In the genomic region with DNA sequence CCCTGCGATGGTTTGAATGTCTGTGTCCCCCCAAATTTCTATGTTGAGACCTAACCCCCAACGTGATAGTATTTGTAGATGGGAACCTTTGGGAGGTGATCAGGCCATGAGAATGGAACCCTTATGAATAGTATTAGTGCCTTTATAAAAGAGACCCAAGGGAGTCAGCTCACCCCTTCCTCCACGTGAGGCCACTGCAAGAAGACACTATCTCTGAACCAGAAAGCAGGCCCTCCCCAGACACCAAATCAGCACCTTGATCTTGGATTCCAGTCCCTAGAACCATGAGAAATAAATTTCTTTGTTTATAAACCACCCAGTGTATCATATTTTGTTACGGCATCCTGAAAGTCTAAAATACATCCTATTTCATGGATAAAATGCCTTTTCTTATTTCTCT, we compare ENCODE assay signal across 16 cellular contexts.
A peak's percentile ranks its signal among the peaks of the same experiment; 100 is the strongest.
DNase-seq lines count a peak whose midpoint lies in the region; ATAC-seq and TF ChIP-seq lines count a peak whose summit lies in the region.
"Had no signal": no experiment of that assay in that cellular context is flagged by ENCODE, and none has a peak within 500 bp of the region (broad histone marks: within the 10 kb centered on the region; RNA-seq: fewer than 3 reads in every experiment).

No MANE protein-coding gene starts in this region.

- TF ChIP-seq EP300 in esophagus muscularis mucosa (IDR thresholded peaks at IDR 0.05), result no peak

- 0 out of 2 replicates have a peak overlapping the region, but pooled peaks have one; percentile 96 for H2AFZ ChIP-seq in MM.1S (ENCODE audit: low read length)

- TF ChIP-seq POLR2A in esophagus muscularis mucosa (IDR thresholded peaks at IDR 0.05; ENCODE audit: low read depth), result no peak

- CTCF ChIA-PET in Caco-2 (lab: Charles Lee), result no interaction called here

- no peak for DNase-seq in MM.1S
- no peak for DNase-seq in naive thymus-derived CD8-positive, alpha-beta T cell
- no peak for DNase-seq in Caco-2
- no peak for DNase-seq in esophagus muscularis mucosa (ENCODE audit: extremely low spot score)
- DNase-seq in D341Med (ENCODE audit: low spot score), result no peak
- DNase-seq: activated T-cell treated with anti-CD3 and anti-CD28 coated beads for 4 hours, body of pancreas, foreskin keratinocyte, NCI-H2081 treated with DMSO at 0.1 percent for 48 hours, occipital lobe, SHP77 had no signal

- ATAC-seq in naive thymus-derived CD8-positive, alpha-beta T cell, result no peak
- no peak for ATAC-seq in GM21447 (IDR thresholded peaks at IDR 0.05; ENCODE audit: unreplicated experiment)
- ATAC-seq: body of pancreas, foreskin keratinocyte had no signal

- H3K4me1 ChIP-seq in BLaER1 treated with 17β-estradiol and CSF1 and Interleukin-3, amounts not matched to agents 10 nM and 100 nM, result peaks cover 59 to 74% (median 68%) of the 10 kb centered on the region in 10 experiments
- H3K4me1 ChIP-seq in MM.1S (ENCODE audit: low read length), result peaks cover 28% of the 10 kb centered on the region
- H3K4me1 ChIP-seq in Caco-2, result peaks cover 13% of the 10 kb centered on the region; the same call in 1 of the 2 replicates
- H3K4me1 ChIP-seq in esophagus muscularis mucosa, result peaks cover 5 to 27% (median 9%) of the 10 kb centered on the region in 4 donors
- H3K4me1 ChIP-seq: foreskin keratinocyte had no signal

- H3F3A ChIP-seq in MM.1S (ENCODE audit: insufficient read depth, low read length), result peaks cover 32% of the 10 kb centered on the region

- TF ChIP-seq CTCF in MM.1S (IDR thresholded peaks at IDR 0.05; ENCODE audit: low read length) (no peak), Caco-2 (IDR thresholded peaks at IDR 0.05; ENCODE audit: insufficient read depth in 1 of 2, low read depth in 1 of 2, low read length in 1 of 2, severe bottlenecking in 1 of 2, unreplicated experiment in 1 of 2) (no peak), esophagus muscularis mucosa (IDR thresholded peaks at IDR 0.05) (no peak)

- H3K27me3 Mint-ChIP-seq in activated naive CD8-positive, alpha-beta T cell, result no peaks in the 10 kb centered on the region
- no peaks in the 10 kb centered on the region for H3K27me3 Mint-ChIP-seq in naive thymus-derived CD8-positive, alpha-beta T cell
- H3K27me3 Mint-ChIP-seq in Caco-2 (ENCODE audit: insufficient read depth, unreplicated experiment), result no peaks in the 10 kb centered on the region

- no peaks in the 10 kb centered on the region for H3K9me3 Mint-ChIP-seq in activated naive CD8-positive, alpha-beta T cell (ENCODE audit: low read depth)
- H3K9me3 Mint-ChIP-seq in naive thymus-derived CD8-positive, alpha-beta T cell, result no peaks in the 10 kb centered on the region
- peaks cover 12% of the 10 kb centered on the region for H3K9me3 Mint-ChIP-seq in Caco-2 (ENCODE audit: unreplicated experiment)

- H3K36me3 Mint-ChIP-seq in activated naive CD8-positive, alpha-beta T cell, result no peaks in the 10 kb centered on the region
- H3K36me3 Mint-ChIP-seq in naive thymus-derived CD8-positive, alpha-beta T cell, result no peaks in the 10 kb centered on the region
- H3K36me3 Mint-ChIP-seq in Caco-2 (ENCODE audit: insufficient read depth, unreplicated experiment), result no peaks in the 10 kb centered on the region

- intact Hi-C loops in Caco-2 (cut with micrococcal nuclease; ENCODE audit: unreplicated experiment), result no loop called here
- intact Hi-C loops in esophagus muscularis mucosa (cut with DNase I), result no loop called here

- peak overlapping the region in 3 of 11 experiments; percentile 19 to 87 (median 85); a peak in 4 of 22 replicates for H3K9ac ChIP-seq in BLaER1 treated with 17β-estradiol and CSF1 and Interleukin-3, amounts not matched to agents 10 nM and 100 nM
- H3K9ac ChIP-seq in MM.1S (ENCODE audit: low read length), result 0 out of 2 replicates have a peak overlapping the region, but pooled peaks have one; percentile 90

- peak overlapping the region; percentile 80 for H3K4me3 Mint-ChIP-seq in activated naive CD8-positive, alpha-beta T cell
- peak overlapping the region in 2 of 10 donors; percentile 30 to 81 for H3K4me3 Mint-ChIP-seq in naive thymus-derived CD8-positive, alpha-beta T cell
- H3K4me3 Mint-ChIP-seq in Caco-2 (ENCODE audit: unreplicated experiment), result no peak overlapping the region

- no peaks in the 10 kb centered on the region for H3K27me3 ChIP-seq in BLaER1 treated with 17β-estradiol and CSF1 and Interleukin-3, amounts not matched to agents 10 nM and 100 nM
- H3K27me3 ChIP-seq in MM.1S (replicated peaks; ENCODE audit: insufficient read depth, low read length) (no peaks in the 10 kb centered on the region), Caco-2 (replicated peaks; ENCODE audit: control insufficient read depth, insufficient read depth, low read length) (no peaks in the 10 kb centered on the region), esophagus muscularis mucosa (no peaks in the 10 kb centered on the region)
- H3K27me3 ChIP-seq: body of pancreas, foreskin keratinocyte had no signal

- WGBS in esophagus muscularis mucosa, result 88% methylated on average over 4 of the region's 4 CpGs

- POLR2A ChIA-PET in naive thymus-derived CD8-positive, alpha-beta T cell (lab: Charles Lee), result interaction anchor here (4.7 kb wide), 1 partner anchor 8 kb away, joined by 86 read pairs; no protein-coding TSS in a partner anchor
- POLR2A ChIA-PET in Caco-2 (lab: Charles Lee), result no interaction called here

- H3K9me3 ChIP-seq in BLaER1 treated with 17β-estradiol and CSF1 and Interleukin-3, amounts not matched to agents 10 nM and 100 nM (replicated peaks in 1 of 11), result peaks cover 0 to 8% (median 0%) of the 10 kb centered on the region in 11 experiments; a peak in 4 of 22 replicates
- H3K9me3 ChIP-seq in MM.1S (replicated peaks; ENCODE audit: insufficient read depth, low read length) (no peaks in the 10 kb centered on the region), Caco-2 (no peaks in the 10 kb centered on the region), esophagus muscularis mucosa (no peaks in the 10 kb centered on the region)
- H3K9me3 ChIP-seq: body of pancreas had no signal

- no TSS peak for BruUV-seq in Caco-2 (replicated peaks; lab: Mats Ljungman, UMichigan)

- no peaks in the 10 kb centered on the region for H3K9me2 ChIP-seq in MM.1S (replicated peaks; ENCODE audit: insufficient read depth, low read length)

- H4K20me1 ChIP-seq in BLaER1 treated with 17β-estradiol and CSF1 and Interleukin-3, amounts not matched to agents 10 nM and 100 nM, result no peaks in the 10 kb centered on the region
- no peaks in the 10 kb centered on the region for H4K20me1 ChIP-seq in MM.1S (ENCODE audit: insufficient read depth, low read length)

- H3K4me1 Mint-ChIP-seq in activated naive CD8-positive, alpha-beta T cell (ENCODE audit: low read depth), result peaks cover 37% of the 10 kb centered on the region
- H3K4me1 Mint-ChIP-seq in naive thymus-derived CD8-positive, alpha-beta T cell, result peaks cover 22 to 52% (median 33%) of the 10 kb centered on the region in 4 donors
- H3K4me1 Mint-ChIP-seq in Caco-2 (ENCODE audit: low read depth, unreplicated experiment), result peaks cover 20% of the 10 kb centered on the region

- H3K36me3 ChIP-seq in BLaER1 treated with 17β-estradiol and CSF1 and Interleukin-3, amounts not matched to agents 10 nM and 100 nM, result no peaks in the 10 kb centered on the region
- H3K36me3 ChIP-seq in MM.1S (replicated peaks; ENCODE audit: insufficient read depth, low read length), result no peaks in the 10 kb centered on the region
- no peaks in the 10 kb centered on the region for H3K36me3 ChIP-seq in Caco-2 (ENCODE audit: control insufficient read depth, insufficient read depth, low read length)
- no peaks in the 10 kb centered on the region for H3K36me3 ChIP-seq in esophagus muscularis mucosa

- H3K27ac ChIP-seq in BLaER1 treated with 17β-estradiol and CSF1 and Interleukin-3, amounts not matched to agents 10 nM and 100 nM, result peak overlapping the region in 9 of 11 experiments; percentile 89 to 99 (median 96); a peak in 12 of 22 replicates
- peak overlapping the region; percentile 97; the same call in 1 of the 2 replicates for H3K27ac ChIP-seq in MM.1S (ENCODE audit: low read length)
- H3K27ac ChIP-seq in esophagus muscularis mucosa (replicated peaks in 1 of 4), result no peak overlapping the region
- H3K27ac ChIP-seq: foreskin keratinocyte had no signal

- no peaks in the 10 kb centered on the region for H3K79me2 ChIP-seq in MM.1S (ENCODE audit: low read length)

- peak overlapping the region; percentile 84 to 99 (median 94); a peak in 19 of 22 replicates for H3K4me2 ChIP-seq in BLaER1 treated with 17β-estradiol and CSF1 and Interleukin-3, amounts not matched to agents 10 nM and 100 nM
- H3K4me2 ChIP-seq in MM.1S (ENCODE audit: low read depth, low read length), result 0 out of 2 replicates have a peak overlapping the region, but pooled peaks have one; percentile 77
- H3K4me2 ChIP-seq: smooth muscle cell had no signal

- peak overlapping the region; percentile 97 for H3K27ac Mint-ChIP-seq in activated naive CD8-positive, alpha-beta T cell
- peak overlapping the region; percentile 87 to 99 (median 98) for H3K27ac Mint-ChIP-seq in naive thymus-derived CD8-positive, alpha-beta T cell
- no peak overlapping the region for H3K27ac Mint-ChIP-seq in Caco-2 (ENCODE audit: unreplicated experiment)

- H3K4me3 ChIP-seq in BLaER1 treated with 17β-estradiol and CSF1 and Interleukin-3, amounts not matched to agents 10 nM and 100 nM, result no peak overlapping the region
- no peak overlapping the region for H3K4me3 ChIP-seq in MM.1S (ENCODE audit: low read length)
- no peak overlapping the region for H3K4me3 ChIP-seq in Caco-2 (ENCODE audit: low read depth, low read length)
- no peak overlapping the region for H3K4me3 ChIP-seq in esophagus muscularis mucosa
- H3K4me3 ChIP-seq: body of pancreas, lung, smooth muscle cell had no signal

Comparison
In these comparisons a context has a peak if more than half of its experiments do, and no peak if none do; other contexts are left out.
1. H3K27ac ChIP-seq: peak in BLaER1 treated with 17β-estradiol and CSF1 and Interleukin-3, amounts not matched to agents 10 nM and 100 nM (9 of 11) and MM.1S (single experiment); none in esophagus muscularis mucosa (0 of 4).